In genomic region chr7:155209920-155210319, GRCh38 we compare ENCODE assay signal across 17 cellular contexts.
DNase-seq lines count a peak whose midpoint lies in the region; ATAC-seq and TF ChIP-seq lines count a peak whose summit lies in the region.
"Had no signal": no experiment of that assay in that cellular context is flagged by ENCODE, and none has a peak within 500 bp of the region (broad histone marks: within the 10 kb centered on the region; RNA-seq: fewer than 3 reads in every experiment).

No MANE protein-coding gene starts in this region.

- H3K4me1 ChIP-seq in HCT116 (ENCODE audit: control insufficient read depth in 1 of 2, insufficient read depth in 2 of 2, low read length in 2 of 2) (peaks cover 28 to 53% of the 10 kb centered on the region in 2 experiments), osteoblast (ENCODE audit: insufficient read depth, low read length) (peaks cover 49% of the 10 kb centered on the region), HAP-1 (peaks cover 5% of the 10 kb centered on the region; the same call in 1 of the 2 replicates), lower lobe of right lung (no peaks in the 10 kb centered on the region)

- no peak for TF ChIP-seq POLR2A in HCT116 (IDR thresholded peaks at IDR 0.05; ENCODE audit: borderline replicate concordance, extremely low read depth, insufficient read depth, insufficient read length)

- no peak overlapping the region; the same call in 1 of the 2 replicates for H3K9ac ChIP-seq in HCT116 (ENCODE audit: low read length)

- H2AFZ ChIP-seq in HCT116 (ENCODE audit: low read depth, low read length, poor library complexity, severe bottlenecking) (no peak overlapping the region), osteoblast (ENCODE audit: low read length) (no peak overlapping the region)

- H3K4me3 ChIP-seq in HCT116 (replicated peaks in 1 of 2; ENCODE audit: low read depth in 1 of 2, low read length in 2 of 2), result no peak overlapping the region
- no peak overlapping the region for H3K4me3 ChIP-seq in osteoblast (ENCODE audit: insufficient read depth, low read length)
- H3K4me3 ChIP-seq in HAP-1, result no peak overlapping the region
- no peak overlapping the region for H3K4me3 ChIP-seq in lower lobe of right lung
- H3K4me3 ChIP-seq: Peyer's patch, SK-N-MC had no signal

- H3K4me3 Mint-ChIP-seq in Calu3 (ENCODE audit: low read depth, unreplicated experiment), result no peak overlapping the region
- no peak overlapping the region for H3K4me3 Mint-ChIP-seq in central memory CD8-positive, alpha-beta T cell

- POLR2A ChIA-PET in HCT116 (lab: Charles Lee), result interaction anchor here (1.0 kb wide), 1 partner anchor 88 kb away, joined by 3 read pairs; the partner anchor contains the start of gene INSIG1

- H3K4me2 ChIP-seq in HCT116 (ENCODE audit: low read length) (peak overlapping the region; percentile 64), osteoblast (ENCODE audit: insufficient read depth, low read length) (no peak overlapping the region)

- H3K27me3 ChIP-seq in HCT116 (ENCODE audit: insufficient read depth, low read length) (no peaks in the 10 kb centered on the region), osteoblast (ENCODE audit: insufficient read depth, low read length) (no peaks in the 10 kb centered on the region), HAP-1 (ENCODE audit: low read depth) (no peaks in the 10 kb centered on the region), lower lobe of right lung (ENCODE audit: low read depth) (peaks cover 12% of the 10 kb centered on the region)
- H3K27me3 ChIP-seq: Peyer's patch had no signal

- peaks cover 27% of the 10 kb centered on the region for H3K36me3 Mint-ChIP-seq in Calu3 (ENCODE audit: insufficient read depth, unreplicated experiment)
- H3K36me3 Mint-ChIP-seq in central memory CD8-positive, alpha-beta T cell (ENCODE audit: insufficient read depth), result peaks cover 9% of the 10 kb centered on the region

- no peaks in the 10 kb centered on the region for H3K27me3 Mint-ChIP-seq in Calu3 (ENCODE audit: unreplicated experiment)
- H3K27me3 Mint-ChIP-seq in central memory CD8-positive, alpha-beta T cell, result peaks cover 15% of the 10 kb centered on the region

- TF ChIP-seq CTCF in Calu3 (IDR thresholded peaks at IDR 0.05; ENCODE audit: unreplicated experiment) (no peak), HCT116 (IDR thresholded peaks at IDR 0.05 in 2 of 3, conservative IDR thresholded peaks at IDR 0.05 in 1 of 3; ENCODE audit: borderline replicate concordance in 1 of 3, insufficient read depth in 1 of 3, low read depth in 2 of 3, low read length in 2 of 3) (no peak), osteoblast (IDR thresholded peaks at IDR 0.05; ENCODE audit: extremely low read depth, low read depth, low read length) (no peak), lower lobe of right lung (IDR thresholded peaks at IDR 0.05) (no peak)

- no peak overlapping the region for H3K27ac ChIP-seq in HCT116 (ENCODE audit: low read depth, low read length)
- no peak overlapping the region for H3K27ac ChIP-seq in osteoblast (ENCODE audit: low read depth, low read length)
- H3K27ac ChIP-seq in lower lobe of right lung, result no peak overlapping the region
- H3K27ac ChIP-seq: C4-2B, SK-N-MC had no signal

- RAD21 ChIA-PET in HCT116 (lab: Charles Lee; ENCODE audit: low non-redundant PET in 1 of 2, low total read pairs in 2 of 2, uncharacterized antibody in 2 of 2, unreplicated experiment in 2 of 2), result no interaction called here

- peaks cover 3% of the 10 kb centered on the region for H3K9me3 Mint-ChIP-seq in Calu3 (ENCODE audit: low read depth, unreplicated experiment)
- no peaks in the 10 kb centered on the region for H3K9me3 Mint-ChIP-seq in central memory CD8-positive, alpha-beta T cell

- peak overlapping the region; percentile 65 for H3K27ac Mint-ChIP-seq in Calu3 (ENCODE audit: unreplicated experiment)
- peak overlapping the region; percentile 47 for H3K27ac Mint-ChIP-seq in central memory CD8-positive, alpha-beta T cell (ENCODE audit: low read depth)

- H3K36me3 ChIP-seq in HCT116 (ENCODE audit: control insufficient read depth in 1 of 2, insufficient read depth in 2 of 2, low read length in 2 of 2), result no peaks in the 10 kb centered on the region
- no peaks in the 10 kb centered on the region for H3K36me3 ChIP-seq in osteoblast (ENCODE audit: insufficient read depth, low read length)
- no peaks in the 10 kb centered on the region for H3K36me3 ChIP-seq in HAP-1 (replicated peaks)
- H3K36me3 ChIP-seq in lower lobe of right lung, result no peaks in the 10 kb centered on the region
- H3K36me3 ChIP-seq: Peyer's patch had no signal

- no peaks in the 10 kb centered on the region for H3K9me3 ChIP-seq in HCT116 (ENCODE audit: control insufficient read depth in 1 of 2, insufficient read depth in 1 of 2, low read depth in 1 of 2, low read length in 2 of 2)
- no peaks in the 10 kb centered on the region for H3K9me3 ChIP-seq in osteoblast (ENCODE audit: low read depth, low read length)
- no peaks in the 10 kb centered on the region for H3K9me3 ChIP-seq in HAP-1
- no peaks in the 10 kb centered on the region for H3K9me3 ChIP-seq in lower lobe of right lung
- H3K9me3 ChIP-seq: Peyer's patch had no signal

- in situ Hi-C loops in HAP-1 (cut with MboI; ENCODE audit: low sequenced_read_pairs), result no loop called here

- BruUV-seq in Calu3 (replicated peaks; lab: Mats Ljungman, UMichigan), result no TSS peak
- no TSS peak for BruUV-seq in HCT116 (replicated peaks; lab: Mats Ljungman, UMichigan)

- no peaks in the 10 kb centered on the region for H3K79me2 ChIP-seq in HCT116 (ENCODE audit: insufficient read depth, low read length)
- H3K79me2 ChIP-seq in osteoblast (ENCODE audit: insufficient read depth, low read length), result no peaks in the 10 kb centered on the region

- H4K20me1 ChIP-seq in HCT116 (ENCODE audit: insufficient read depth) (no peaks in the 10 kb centered on the region), osteoblast (ENCODE audit: insufficient read depth, low read length) (no peaks in the 10 kb centered on the region)

- intact Hi-C loops in Calu3 (cut with micrococcal nuclease; ENCODE audit: unreplicated experiment), result no loop called here
- intact Hi-C loops in HCT116 (cut with micrococcal nuclease), result loop anchor here (1.0 to 5.0 kb wide), 2 partner anchors 20 to 208 kb away; partner anchors contain the start of gene PAXIP1
- intact Hi-C loops in lower lobe of right lung (cut with DNase I), result no loop called here

- H3K9me2 ChIP-seq in HCT116 (ENCODE audit: insufficient read depth), result no peaks in the 10 kb centered on the region

- no peak for TF ChIP-seq RAD21 in HCT116 (IDR thresholded peaks at IDR 0.05; ENCODE audit: low read depth)

- ATAC-seq in HCT116, result no peak
- no peak for ATAC-seq in central memory CD8-positive, alpha-beta T cell (replicated peaks; ENCODE audit: extremely low read depth, poor library complexity, severe bottlenecking)
- no peak for ATAC-seq in GM21723 (IDR thresholded peaks at IDR 0.05; ENCODE audit: unreplicated experiment)
- ATAC-seq in HG03039 (IDR thresholded peaks at IDR 0.05; ENCODE audit: unreplicated experiment), result no peak
- ATAC-seq in lower lobe of right lung, result no peak

- CTCF ChIA-PET in Calu3 (lab: Charles Lee) (interaction anchor here (0.7 kb wide), 1 partner anchor 56 kb away, joined by 8 read pairs; no protein-coding TSS in a partner anchor), HCT116 (lab: Charles Lee) (no interaction called here)

- H3K4me1 Mint-ChIP-seq in Calu3 (ENCODE audit: low read depth, unreplicated experiment), result peaks cover 62% of the 10 kb centered on the region
- H3K4me1 Mint-ChIP-seq in central memory CD8-positive, alpha-beta T cell, result peaks cover 30% of the 10 kb centered on the region

- DNase-seq in Calu3 (no peak), HCT116 (ENCODE audit: low read depth, low spot score) (no peak), osteoblast (ENCODE audit: insufficient read length, low spot score, missing footprints) (peak; percentile 23), HAP-1 (ENCODE audit: low spot score in 2 of 2) (no peak), lower lobe of right lung (no peak)
- no peak for DNase-seq in central memory CD8-positive, alpha-beta T cell (ENCODE audit: low spot score in 2 of 2)
- DNase-seq: GF-D8, HCEC 1CT, NCI-H1436 treated with DMSO at 0.1 percent for 48 hours, NCI-H2081, NCI-H510A treated with DMSO at 0.1 percent for 48 hours, Right ventricle myocardium superior had no signal

TF ChIP-seq in HCT116, 20 proteins besides CTCF, POLR2A, EP300 and RAD21:
- TF ChIP-seq EGR1 (IDR thresholded peaks at IDR 0.05; ENCODE audit: low read depth) (no peak), CBX3 (IDR thresholded peaks at IDR 0.05; ENCODE audit: low read depth) (no peak), EZH2phosphoT487 (IDR thresholded peaks at IDR 0.05; ENCODE audit: borderline replicate concordance) (no peak), ZFX (IDR thresholded peaks at IDR 0.05) (no peak), SIN3A (IDR thresholded peaks at IDR 0.05; ENCODE audit: low read depth) (no peak), MAX (IDR thresholded peaks at IDR 0.05) (no peak), SP1 (IDR thresholded peaks at IDR 0.05; ENCODE audit: low read depth) (no peak), TCF7L2 (IDR thresholded peaks at IDR 0.05; ENCODE audit: borderline replicate concordance, extremely low read depth, insufficient read depth, insufficient read length) (no peak)
- TF ChIP-seq, protein P1, sequence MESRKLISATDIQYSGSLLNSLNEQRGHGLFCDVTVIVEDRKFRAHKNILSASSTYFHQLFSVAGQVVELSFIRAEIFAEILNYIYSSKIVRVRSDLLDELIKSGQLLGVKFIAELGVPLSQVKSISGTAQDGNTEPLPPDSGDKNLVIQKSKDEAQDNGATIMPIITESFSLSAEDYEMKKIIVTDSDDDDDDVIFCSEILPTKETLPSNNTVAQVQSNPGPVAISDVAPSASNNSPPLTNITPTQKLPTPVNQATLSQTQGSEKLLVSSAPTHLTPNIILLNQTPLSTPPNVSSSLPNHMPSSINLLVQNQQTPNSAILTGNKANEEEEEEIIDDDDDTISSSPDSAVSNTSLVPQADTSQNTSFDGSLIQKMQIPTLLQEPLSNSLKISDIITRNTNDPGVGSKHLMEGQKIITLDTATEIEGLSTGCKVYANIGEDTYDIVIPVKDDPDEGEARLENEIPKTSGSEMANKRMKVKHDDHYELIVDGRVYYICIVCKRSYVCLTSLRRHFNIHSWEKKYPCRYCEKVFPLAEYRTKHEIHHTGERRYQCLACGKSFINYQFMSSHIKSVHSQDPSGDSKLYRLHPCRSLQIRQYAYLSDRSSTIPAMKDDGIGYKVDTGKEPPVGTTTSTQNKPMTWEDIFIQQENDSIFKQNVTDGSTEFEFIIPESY (IDR thresholded peaks at IDR 0.05; ENCODE audit: extremely low read depth, insufficient replicate concordance, low read length), result no peak
TF ChIP-seq in HCT116: peak in this region for 0.
